ENCODE assay signal across 9 cellular contexts in the genomic region with DNA sequence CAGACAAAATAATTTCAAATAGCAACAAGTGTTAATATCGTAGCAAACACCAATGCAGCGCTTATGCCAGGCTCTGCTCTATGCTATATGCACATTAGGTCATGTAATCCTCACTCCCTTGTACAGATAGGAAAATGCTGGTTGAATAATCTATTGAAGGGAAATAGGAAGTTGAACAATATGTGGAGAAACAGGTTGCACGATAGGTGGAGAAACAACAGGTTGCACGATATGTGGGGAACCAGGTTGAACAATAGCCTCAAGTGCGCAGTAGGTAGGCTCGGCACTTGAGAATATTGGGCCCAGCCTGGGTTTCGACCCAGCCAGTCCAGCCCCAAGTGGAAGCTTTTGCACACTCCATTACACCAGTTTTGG.
DNase-seq lines count a peak whose midpoint lies in the region; ATAC-seq and TF ChIP-seq lines count a peak whose summit lies in the region.
"Had no signal": no experiment of that assay in that cellular context is flagged by ENCODE, and none has a peak within 500 bp of the region (broad histone marks: within the 10 kb centered on the region; RNA-seq: fewer than 3 reads in every experiment).

No MANE protein-coding gene starts in this region.

- no peak for ATAC-seq in memory B cell (ENCODE audit: low read depth)
- ATAC-seq in thoracic aorta (ENCODE audit: insufficient number of reproducible peaks, low FRiP score, low read depth), result no peak
- ATAC-seq in HG02571 (IDR thresholded peaks at IDR 0.05; ENCODE audit: unreplicated experiment), result no peak
- no peak for ATAC-seq in GM19452 (IDR thresholded peaks at IDR 0.05; ENCODE audit: unreplicated experiment)

- H3K27me3 Mint-ChIP-seq in activated T-cell treated with anti-CD3 and anti-CD28 coated beads, Interleukin-2, amount 50 U/mL, for 24 hours, result peaks cover 57% of the 10 kb centered on the region
- no peaks in the 10 kb centered on the region for H3K27me3 Mint-ChIP-seq in memory B cell

- H3K27ac ChIP-seq in thoracic aorta, result peak overlapping the region; percentile 62 to 63
- peak overlapping the region in 2 of 5 donors; percentile 80 to 81 for H3K27ac ChIP-seq in adrenal gland

- 82 to 84% (median 83%) methylated on average over 7 of the region's 7 CpGs for WGBS in adrenal gland, 4 donors

- TF ChIP-seq CTCF in thoracic aorta (IDR thresholded peaks at IDR 0.05) (no peak), adrenal gland (IDR thresholded peaks at IDR 0.05) (no peak)

- H3K36me3 Mint-ChIP-seq in activated T-cell treated with anti-CD3 and anti-CD28 coated beads, Interleukin-2, amount 50 U/mL, for 24 hours (ENCODE audit: low read depth), result no peaks in the 10 kb centered on the region
- H3K36me3 Mint-ChIP-seq in memory B cell, result no peaks in the 10 kb centered on the region

- DNase-seq in activated T-cell treated with anti-CD3 and anti-CD28 coated beads, Interleukin-2, amount 50 U/mL, for 24 hours, result no peak
- DNase-seq in activated T-cell treated with anti-CD3 and anti-CD28 coated beads, Interleukin-2, amount 50 U/mL, for 48 hours, result no peak
- DNase-seq in adipocyte (ENCODE audit: low read depth), result no peak
- DNase-seq in memory B cell (ENCODE audit: low spot score in 2 of 2), result no peak
- no peak for DNase-seq in thoracic aorta (ENCODE audit: low spot score)
- DNase-seq in adrenal gland, result no peak
- DNase-seq: stimulated activated CD4-positive, alpha-beta T cell treated with anti-CD3 and anti-CD28 coated beads, Interleukin-4, amount 100 ng/mL, for 24 hours had no signal

- peaks cover 12% of the 10 kb centered on the region for H3K4me1 Mint-ChIP-seq in activated T-cell treated with anti-CD3 and anti-CD28 coated beads, Interleukin-2, amount 50 U/mL, for 24 hours (ENCODE audit: low read depth)
- peaks cover 24% of the 10 kb centered on the region for H3K4me1 Mint-ChIP-seq in memory B cell

- peak overlapping the region; percentile 77 for H3K9ac ChIP-seq in adipocyte (ENCODE audit: low read length)

- H3K27ac Mint-ChIP-seq in activated T-cell treated with anti-CD3 and anti-CD28 coated beads, Interleukin-2, amount 50 U/mL, for 24 hours, result no peak overlapping the region
- peak overlapping the region; percentile 90 for H3K27ac Mint-ChIP-seq in memory B cell

- H3K4me3 ChIP-seq in adipocyte (ENCODE audit: low read length) (peak overlapping the region; percentile 75), thoracic aorta (no peak overlapping the region), adrenal gland (no peak overlapping the region)

- H3K36me3 ChIP-seq in adipocyte (ENCODE audit: control insufficient read depth, insufficient read depth, low read length, severe bottlenecking), result no peaks in the 10 kb centered on the region
- no peaks in the 10 kb centered on the region for H3K36me3 ChIP-seq in thoracic aorta
- H3K36me3 ChIP-seq in adrenal gland (replicated peaks in 1 of 2), result no peaks in the 10 kb centered on the region

- no peaks in the 10 kb centered on the region for H3K27me3 ChIP-seq in adipocyte (replicated peaks; ENCODE audit: control insufficient read depth, insufficient read depth, low read length)
- H3K27me3 ChIP-seq in thoracic aorta (replicated peaks; ENCODE audit: insufficient read depth), result no peaks in the 10 kb centered on the region
- H3K27me3 ChIP-seq in adrenal gland, result no peaks in the 10 kb centered on the region

- H3K9me3 ChIP-seq in adipocyte (ENCODE audit: control insufficient read depth, low read length), result no peaks in the 10 kb centered on the region
- H3K9me3 ChIP-seq in thoracic aorta, result no peaks in the 10 kb centered on the region
- H3K9me3 ChIP-seq in adrenal gland (replicated peaks in 1 of 3), result no peaks in the 10 kb centered on the region

- intact Hi-C loops in adrenal gland (cut with DNase I), result loop anchor here (5.0 to 10.0 kb wide), 3 partner anchors 83 to 141 kb away; no protein-coding TSS in a partner anchor

- no peak for TF ChIP-seq POLR2A in adrenal gland (IDR thresholded peaks at IDR 0.05)

- peaks cover 21% of the 10 kb centered on the region for H3K4me1 ChIP-seq in adipocyte (ENCODE audit: control insufficient read depth, insufficient read depth, low read length)
- H3K4me1 ChIP-seq in thoracic aorta (ENCODE audit: control insufficient read depth in 1 of 2, low read depth in 2 of 2), result peaks cover 13 to 21% of the 10 kb centered on the region in 2 donors
- H3K4me1 ChIP-seq in adrenal gland (replicated peaks in 1 of 2), result peaks cover 11 to 22% of the 10 kb centered on the region in 2 donors

- H3K4me3 Mint-ChIP-seq in activated T-cell treated with anti-CD3 and anti-CD28 coated beads, Interleukin-2, amount 50 U/mL, for 24 hours, result peak overlapping the region; percentile 43
- peak overlapping the region; percentile 80 for H3K4me3 Mint-ChIP-seq in memory B cell

- H3K9me3 Mint-ChIP-seq in activated T-cell treated with anti-CD3 and anti-CD28 coated beads, Interleukin-2, amount 50 U/mL, for 24 hours, result no peaks in the 10 kb centered on the region
- H3K9me3 Mint-ChIP-seq in memory B cell, result no peaks in the 10 kb centered on the region
